17 cellular contexts compared by ENCODE assay signal in genomic region chr7:47386273-47386820, GRCh38.
DNase-seq lines count a peak whose midpoint lies in the region; ATAC-seq and TF ChIP-seq lines count a peak whose summit lies in the region.
"Had no signal": no experiment of that assay in that cellular context is flagged by ENCODE, and none has a peak within 500 bp of the region (broad histone marks: within the 10 kb centered on the region; RNA-seq: fewer than 3 reads in every experiment).

No MANE protein-coding gene starts in this region.

- ATAC-seq in GM21723 (IDR thresholded peaks at IDR 0.05; ENCODE audit: unreplicated experiment) = no peak
- ATAC-seq: PC-3 had no signal

- H3K27me3 Mint-ChIP-seq in CD14-positive monocyte (ENCODE audit: low read depth in 3 of 3) (peaks cover 0 to 3% (median 0%) of the 10 kb centered on the region in 3 donors), brain (peaks cover 6% of the 10 kb centered on the region)

- H3K27ac Mint-ChIP-seq in CD14-positive monocyte = peak overlapping the region in 4 of 7 donors; percentile 25 to 47 (median 44)
- peak overlapping the region in 3 of 5 experiments; percentile 42 to 72 (median 42) for H3K27ac Mint-ChIP-seq in brain
- H3K27ac Mint-ChIP-seq: HFFc6 had no signal

- TF ChIP-seq CTCF in CD14-positive monocyte (IDR thresholded peaks at IDR 0.05) = no peak
- TF ChIP-seq CTCF in brain (conservative IDR thresholded peaks at IDR 0.05) = no peak

- H3K9me3 Mint-ChIP-seq in CD14-positive monocyte = peaks cover 4 to 23% (median 15%) of the 10 kb centered on the region in 7 donors
- H3K9me3 Mint-ChIP-seq in brain = no peaks in the 10 kb centered on the region
- H3K9me3 Mint-ChIP-seq: HFFc6 had no signal

- H3K36me3 Mint-ChIP-seq in CD14-positive monocyte (peaks cover 76 to 82% of the 10 kb centered on the region in 2 donors), brain (peaks cover 13% of the 10 kb centered on the region)

- DNase-seq in CD14-positive monocyte (ENCODE audit: low spot score) (no peak), inferior parietal cortex (ENCODE audit: extremely low spot score) (peak; percentile 27), posterior vena cava (ENCODE audit: low spot score) (peak; percentile 56), RPMI8226 (no peak)
- DNase-seq in stimulated activated CD4-positive, alpha-beta T cell treated with anti-CD3 and anti-CD28 coated beads, Interleukin-4, amount 100 ng/mL, for 1 hour = no peak
- no peak for DNase-seq in activated CD8-positive, alpha-beta memory T cell treated with anti-CD3 and anti-CD28 coated beads for 24 hours
- DNase-seq: DMS79, H7, HFFc6, Karpas-422, NCI-H1694, NCI-H2081 treated with DMSO at 0.1 percent for 48 hours, NCI-H2171 treated with DMSO at 0.1 percent for 48 hours, NCI-H526, PC-3 had no signal

- intact Hi-C loops in CD14-positive monocyte (cut with micrococcal nuclease) (no loop called here), posterior vena cava (cut with DNase I) (no loop called here)

- H3K4me3 Mint-ChIP-seq in CD14-positive monocyte = no peak overlapping the region
- no peak overlapping the region for H3K4me3 Mint-ChIP-seq in brain
- H3K4me3 Mint-ChIP-seq: HFFc6 had no signal

- H3K4me1 Mint-ChIP-seq in CD14-positive monocyte (peaks cover 3% of the 10 kb centered on the region), brain (peaks cover 56% of the 10 kb centered on the region)

Comparison
In these comparisons a context has a peak if more than half of its experiments do, and no peak if none do; other contexts are left out.
1. DNase-seq: peak in inferior parietal cortex (single experiment) and posterior vena cava (single experiment); none in CD14-positive monocyte (single experiment), RPMI8226 (single experiment), stimulated activated CD4-positive, alpha-beta T cell treated with anti-CD3 and anti-CD28 coated beads, Interleukin-4, amount 100 ng/mL, for 1 hour (single experiment) and activated CD8-positive, alpha-beta memory T cell treated with anti-CD3 and anti-CD28 coated beads for 24 hours (single experiment).